21 cellular contexts compared by ENCODE assay signal in the genomic region with DNA sequence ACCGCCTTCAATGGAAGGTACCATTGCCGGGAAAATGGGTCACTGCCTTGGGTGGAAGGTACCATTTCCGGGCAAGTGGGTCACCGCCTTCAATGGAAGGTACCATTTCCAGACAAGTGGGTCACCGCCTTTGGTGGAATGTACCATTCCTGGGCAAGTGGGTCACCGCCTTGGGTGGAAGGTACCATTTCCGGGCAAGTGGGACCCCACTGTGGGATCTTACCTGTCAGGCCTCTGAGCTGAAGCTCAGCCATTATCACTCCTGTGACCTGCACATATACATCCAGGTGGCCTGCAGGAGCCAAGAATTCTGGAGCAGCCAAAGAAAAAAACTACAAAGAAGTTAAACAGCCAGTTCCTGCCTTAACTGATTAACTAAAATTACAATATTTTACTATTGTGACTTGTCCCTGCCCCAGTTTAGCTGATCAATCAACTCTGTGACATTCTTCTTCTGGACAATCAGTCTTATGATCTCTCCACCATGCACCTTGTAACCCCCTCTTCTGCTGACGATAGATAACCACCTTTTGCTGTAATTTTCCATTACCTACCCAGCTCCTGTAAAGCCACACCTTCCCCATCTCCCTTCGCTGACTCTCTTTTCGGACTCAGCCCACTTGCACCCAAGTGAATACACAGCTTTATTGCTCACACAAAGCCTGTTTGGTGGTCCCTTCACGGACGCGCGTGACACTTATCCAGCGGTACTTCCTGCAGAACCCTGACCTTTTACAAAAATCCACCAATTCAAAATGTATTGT.
DNase-seq lines count a peak whose midpoint lies in the region; ATAC-seq, FAIRE-seq and TF ChIP-seq lines count a peak whose summit lies in the region.
"Had no signal": no experiment of that assay in that cellular context is flagged by ENCODE, and none has a peak within 500 bp of the region (broad histone marks: within the 10 kb centered on the region; RNA-seq: fewer than 3 reads in every experiment).

No MANE protein-coding gene starts in this region.

- no peak for TF ChIP-seq POLR2A in HCT116 (IDR thresholded peaks at IDR 0.05; ENCODE audit: borderline replicate concordance, extremely low read depth, insufficient read depth, insufficient read length)

- H3K4me1 ChIP-seq in HCT116 (ENCODE audit: control insufficient read depth in 1 of 2, insufficient read depth in 2 of 2, low read length in 2 of 2) (peaks cover 20 to 27% of the 10 kb centered on the region in 2 experiments), astrocyte (ENCODE audit: insufficient read depth, low read length) (peaks cover 8% of the 10 kb centered on the region), smooth muscle cell (ENCODE audit: low read depth) (peaks cover 7% of the 10 kb centered on the region), kidney (ENCODE audit: control insufficient read depth in 1 of 2, insufficient read depth in 1 of 2, low read depth in 1 of 2, low read length in 2 of 2) (no peaks in the 10 kb centered on the region)
- H3K4me1 ChIP-seq: BE2C, HAP-1 had no signal

- CTCF ChIA-PET in HCT116 (lab: Charles Lee), result no interaction called here

- 93% methylated on average over 15 of the region's 15 CpGs for WGBS in smooth muscle cell (ENCODE audit: low lambda C conversion rate)

- TF ChIP-seq CTCF in HCT116 (IDR thresholded peaks at IDR 0.05 in 2 of 3, conservative IDR thresholded peaks at IDR 0.05 in 1 of 3; ENCODE audit: borderline replicate concordance in 1 of 3, insufficient read depth in 1 of 3, low read depth in 2 of 3, low read length in 2 of 3), result no peak
- TF ChIP-seq CTCF in astrocyte (IDR thresholded peaks at IDR 0.05; ENCODE audit: insufficient read depth, low read depth, low read length), result no peak
- no peak for TF ChIP-seq CTCF in smooth muscle cell (IDR thresholded peaks at IDR 0.05; ENCODE audit: borderline replicate concordance, insufficient read depth, poor library complexity, severe bottlenecking)
- no peak for TF ChIP-seq CTCF in kidney (IDR thresholded peaks at IDR 0.05; ENCODE audit: borderline replicate concordance, extremely low read depth, insufficient read depth)

- ATAC-seq in HCT116 (no peak), GM18502 (IDR thresholded peaks at IDR 0.05; ENCODE audit: poor library complexity, unreplicated experiment) (no peak)

- peaks cover 8% of the 10 kb centered on the region for H3K4me1 Mint-ChIP-seq in astrocyte (ENCODE audit: low read depth, unreplicated experiment)

- intact Hi-C loops in HCT116 (cut with micrococcal nuclease) (no loop called here), kidney (cut with DNase I) (no loop called here)

- POLR2A ChIA-PET in HCT116 (lab: Charles Lee), result no interaction called here

- H3K27me3 ChIP-seq in HCT116 (ENCODE audit: insufficient read depth, low read length) (no peaks in the 10 kb centered on the region), astrocyte (ENCODE audit: insufficient read depth, low read length) (no peaks in the 10 kb centered on the region), smooth muscle cell (ENCODE audit: low read depth) (no peaks in the 10 kb centered on the region)
- H3K27me3 ChIP-seq: BE2C had no signal

- H3K9me2 ChIP-seq in HCT116 (ENCODE audit: insufficient read depth), result no peaks in the 10 kb centered on the region

- H3K9ac ChIP-seq in HCT116 (ENCODE audit: low read length) (no peak overlapping the region), astrocyte (ENCODE audit: low read length) (no peak overlapping the region), smooth muscle cell (ENCODE audit: low read depth) (no peak overlapping the region), kidney (ENCODE audit: low read length in 2 of 2) (no peak overlapping the region)

- H3K9me3 ChIP-seq in HCT116 (ENCODE audit: control insufficient read depth in 1 of 2, insufficient read depth in 1 of 2, low read depth in 1 of 2, low read length in 2 of 2), result no peaks in the 10 kb centered on the region
- H3K9me3 ChIP-seq in astrocyte (ENCODE audit: insufficient read depth, low read depth, low read length), result peaks cover 5% of the 10 kb centered on the region
- H3K9me3 ChIP-seq in smooth muscle cell (replicated peaks; ENCODE audit: low read depth), result no peaks in the 10 kb centered on the region
- H3K9me3 ChIP-seq in kidney (ENCODE audit: control insufficient read depth in 1 of 2, low read length in 2 of 2), result peaks cover 0 to 6% of the 10 kb centered on the region in 2 donors
- H3K9me3 ChIP-seq: BE2C, HAP-1 had no signal

- no peak overlapping the region for H3K4me3 ChIP-seq in HCT116 (replicated peaks in 1 of 2; ENCODE audit: low read depth in 1 of 2, low read length in 2 of 2)
- H3K4me3 ChIP-seq in astrocyte (ENCODE audit: insufficient read depth, low read depth, low read length), result no peak overlapping the region
- no peak overlapping the region for H3K4me3 ChIP-seq in smooth muscle cell
- no peak overlapping the region for H3K4me3 ChIP-seq in kidney (ENCODE audit: low read length in 2 of 2)
- H3K4me3 ChIP-seq: HAP-1 had no signal

- peak overlapping the region; percentile 67 for H3K27ac ChIP-seq in HCT116 (ENCODE audit: low read depth, low read length)
- H3K27ac ChIP-seq in astrocyte (ENCODE audit: low read depth, low read length), result no peak overlapping the region
- no peak overlapping the region for H3K27ac ChIP-seq in smooth muscle cell (ENCODE audit: low read depth)
- H3K27ac ChIP-seq in kidney (ENCODE audit: low read depth in 2 of 2, low read length in 2 of 2), result no peak overlapping the region
- H3K27ac ChIP-seq: C4-2B, HL-60 had no signal

- no peak overlapping the region for H3K27ac Mint-ChIP-seq in astrocyte (ENCODE audit: unreplicated experiment)
- H3K27ac Mint-ChIP-seq: CD4-positive, alpha-beta memory T cell; HFFc6 had no signal

- RAD21 ChIA-PET in HCT116 (lab: Charles Lee; ENCODE audit: low non-redundant PET in 1 of 2, low total read pairs in 2 of 2, uncharacterized antibody in 2 of 2, unreplicated experiment in 2 of 2), result no interaction called here

- H3K79me2 ChIP-seq in HCT116 (ENCODE audit: insufficient read depth, low read length) (no peaks in the 10 kb centered on the region), astrocyte (ENCODE audit: insufficient read depth, low read length) (no peaks in the 10 kb centered on the region), smooth muscle cell (ENCODE audit: low read depth) (no peaks in the 10 kb centered on the region)

- H3K36me3 ChIP-seq in HCT116 (ENCODE audit: control insufficient read depth in 1 of 2, insufficient read depth in 2 of 2, low read length in 2 of 2) (no peaks in the 10 kb centered on the region), astrocyte (ENCODE audit: insufficient read depth, low read length) (no peaks in the 10 kb centered on the region), smooth muscle cell (ENCODE audit: low read depth) (no peaks in the 10 kb centered on the region), kidney (ENCODE audit: control insufficient read depth in 1 of 2, insufficient read depth in 2 of 2, low read length in 2 of 2) (no peaks in the 10 kb centered on the region)
- H3K36me3 ChIP-seq: BE2C, HAP-1 had no signal

- H3K9me3 Mint-ChIP-seq in astrocyte (ENCODE audit: unreplicated experiment), result peaks cover 11% of the 10 kb centered on the region

- FAIRE-seq in astrocyte (lab: Jason Lieb, UNC) (no peak), kidney (lab: Jason Lieb, UNC) (no peak)
- FAIRE-seq: A204.1, GM12892 had no signal

- DNase-seq in HCT116 (ENCODE audit: low read depth, low spot score) (no peak), astrocyte (ENCODE audit: low read depth) (no peak), mesenteric fat pad (ENCODE audit: low spot score) (peak; percentile 53), smooth muscle cell (lab: John Stamatoyannopoulos, UW; ENCODE audit: unreplicated experiment) (no peak), kidney (no peak), DMS53 (lab: John Stamatoyannopoulos, UW) (no peak), T-helper 2 cell (no peak)
- DNase-seq: BE2C; CD4-positive, alpha-beta memory T cell; DMS79 treated with DMSO at 0.1 percent for 48 hours; GDM1; GOT3; IMR-90; KG1 had no signal

- peaks cover 7% of the 10 kb centered on the region for H3K36me3 Mint-ChIP-seq in astrocyte (ENCODE audit: low read depth, unreplicated experiment)

- H3F3A ChIP-seq in smooth muscle cell (ENCODE audit: low read depth), result no peaks in the 10 kb centered on the region

- BruUV-seq in HCT116 (replicated peaks; lab: Mats Ljungman, UMichigan), result no TSS peak

- H3K27me3 Mint-ChIP-seq in astrocyte (ENCODE audit: low read depth, unreplicated experiment), result no peaks in the 10 kb centered on the region
- H3K27me3 Mint-ChIP-seq: CD4-positive, alpha-beta memory T cell had no signal

- no peak for TF ChIP-seq RAD21 in HCT116 (IDR thresholded peaks at IDR 0.05; ENCODE audit: low read depth)

- H3K4me2 ChIP-seq in HCT116 (ENCODE audit: low read length) (peak overlapping the region; percentile 73), astrocyte (ENCODE audit: low read length) (peak overlapping the region; percentile 72), smooth muscle cell (peak overlapping the region; percentile 80)

- H3K4me3 Mint-ChIP-seq in astrocyte (ENCODE audit: unreplicated experiment), result no peak overlapping the region
- H3K4me3 Mint-ChIP-seq: CD4-positive, alpha-beta memory T cell; HFFc6 had no signal

- no peaks in the 10 kb centered on the region for H4K20me1 ChIP-seq in HCT116 (ENCODE audit: insufficient read depth)
- no peaks in the 10 kb centered on the region for H4K20me1 ChIP-seq in astrocyte (ENCODE audit: insufficient read depth, low read length)
- H4K20me1 ChIP-seq in smooth muscle cell (ENCODE audit: low read depth), result no peaks in the 10 kb centered on the region

- H2AFZ ChIP-seq in HCT116 (ENCODE audit: low read depth, low read length, poor library complexity, severe bottlenecking) (no peak overlapping the region), astrocyte (ENCODE audit: low read depth, low read length) (no peak overlapping the region), smooth muscle cell (ENCODE audit: low read depth) (no peak overlapping the region)

TF ChIP-seq in HCT116, 20 proteins besides CTCF, POLR2A, EP300 and RAD21:
- TF ChIP-seq EZH2phosphoT487 (IDR thresholded peaks at IDR 0.05; ENCODE audit: borderline replicate concordance) (no peak), TCF7L2 (IDR thresholded peaks at IDR 0.05; ENCODE audit: borderline replicate concordance, extremely low read depth, insufficient read depth, insufficient read length) (peak; percentile 21), SRF (IDR thresholded peaks at IDR 0.05; ENCODE audit: low read depth) (no peak)
- TF ChIP-seq, protein P1, sequence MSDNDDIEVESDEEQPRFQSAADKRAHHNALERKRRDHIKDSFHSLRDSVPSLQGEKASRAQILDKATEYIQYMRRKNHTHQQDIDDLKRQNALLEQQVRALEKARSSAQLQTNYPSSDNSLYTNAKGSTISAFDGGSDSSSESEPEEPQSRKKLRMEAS (IDR thresholded peaks at IDR 0.05), result no peak
